ENCODE assay signal across 9 cellular contexts in the genomic region with DNA sequence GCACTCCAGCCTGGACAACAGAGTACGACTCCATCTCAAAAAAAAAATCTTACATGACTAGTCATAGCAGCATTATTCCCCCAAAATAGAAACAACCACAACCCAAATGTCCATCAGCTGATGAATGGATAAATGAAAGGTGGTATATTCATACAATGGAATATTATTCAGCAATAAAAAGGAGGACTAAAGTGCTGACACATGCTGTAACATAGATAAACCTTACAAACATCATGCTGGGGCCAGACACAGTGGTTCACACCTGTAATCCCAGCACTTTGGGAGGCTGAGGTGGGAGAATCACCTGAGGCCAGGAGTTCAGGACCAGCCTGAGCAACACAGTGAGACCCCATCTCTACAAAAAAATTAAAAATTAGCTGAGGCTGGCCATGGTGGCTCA. TPM values are rescaled to one million over a fixed set of nuclear protein-coding genes. Genes with fewer than 3 reads are reported as not detected.
"Had no signal": no experiment of that assay in that cellular context is flagged by ENCODE, and none has a peak within 500 bp of the region (broad histone marks: within the 10 kb centered on the region; RNA-seq: fewer than 3 reads in every experiment).

No MANE protein-coding gene starts in this region.

- DNase-seq: GM23248, GOT3, H7, HFFc6, KG1 had no signal

- H3K9ac ChIP-seq: GM23248 had no signal

- H2AFZ ChIP-seq: GM23248 had no signal

- H3K4me1 ChIP-seq: HAP-1 had no signal

- H3K36me3 ChIP-seq: HAP-1 had no signal

- H3K9me3 ChIP-seq: HAP-1 had no signal

- H3K4me3 ChIP-seq: GM23248, HAP-1 had no signal

- H3K27ac ChIP-seq: GM23248, HL-60 had no signal

RNA-seq across cellular contexts. Expression of gene C20orf203, which starts 16.9 kb away (rescaled TPM):
- total RNA-seq: GM23248, H4, HFFc6, HT1080 had no signal
- polyA plus RNA-seq: GM23248 had no signal
